In the genomic region with DNA sequence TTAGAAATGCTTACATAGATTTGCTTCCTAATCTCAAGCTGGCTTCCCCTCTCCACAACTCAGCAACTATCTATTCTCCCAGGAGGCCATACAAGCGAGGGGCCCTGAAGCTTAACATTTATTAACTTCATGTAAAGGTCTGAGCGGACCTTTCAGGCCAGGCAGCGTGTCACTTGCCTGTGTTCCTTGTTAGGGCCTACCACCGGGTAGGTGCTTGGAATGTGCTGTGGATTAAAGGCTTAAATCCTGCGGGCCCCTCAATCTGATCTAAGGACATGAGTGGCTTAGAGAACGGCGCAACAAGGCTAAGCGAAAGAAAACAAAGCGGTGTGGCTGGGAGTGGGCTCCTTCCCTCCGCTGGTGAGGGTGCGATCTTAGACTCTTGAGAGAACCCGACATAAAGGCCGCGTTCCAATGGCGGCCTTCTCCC, we compare ENCODE assay signal across 8 cellular contexts. TPM values are rescaled to one million over a fixed set of nuclear protein-coding genes. Genes with fewer than 3 reads are reported as not detected.
A peak's percentile ranks its signal among the peaks of the same experiment; 100 is the strongest.
DNase-seq lines count a peak whose midpoint lies in the region; ATAC-seq and TF ChIP-seq lines count a peak whose summit lies in the region.

No MANE protein-coding gene starts in this region.

- H3K9me3 ChIP-seq in T-helper 17 cell (ENCODE audit: control insufficient read depth, low read length, poor library complexity, severe bottlenecking) (no peaks in the 10 kb centered on the region), prostate gland (no peaks in the 10 kb centered on the region)

- 5% methylated on average over 15 of the region's 15 CpGs for WGBS in prostate gland

- H3K4me3 ChIP-seq in fibroblast of villous mesenchyme (ENCODE audit: low read depth, low read length) (peak overlapping the region; percentile 96), prostate gland (peak overlapping the region; percentile 94 to 95)

- H3K27me3 Mint-ChIP-seq in T-helper 17 cell, result no peaks in the 10 kb centered on the region

- H3K27me3 ChIP-seq in prostate gland (replicated peaks; ENCODE audit: insufficient read depth), result no peaks in the 10 kb centered on the region

- H3K4me1 ChIP-seq in prostate gland (replicated peaks), result peaks cover 3% of the 10 kb centered on the region

- peaks cover 39% of the 10 kb centered on the region for H3K4me1 Mint-ChIP-seq in T-helper 17 cell

- intact Hi-C loops in prostate gland (cut with DNase I), result loop anchor here (2.0 to 10.0 kb wide), 2 partner anchors 88 to 226 kb away; a partner anchor contains a TSS

- peak overlapping the region; percentile 95 for H3K4me3 Mint-ChIP-seq in T-helper 17 cell

- no peaks in the 10 kb centered on the region for H3K36me3 Mint-ChIP-seq in T-helper 17 cell (ENCODE audit: low read depth)

- H3K27ac ChIP-seq in prostate gland, result peak overlapping the region; percentile 100

- TF ChIP-seq CTCF in fibroblast of villous mesenchyme (IDR thresholded peaks at IDR 0.05; ENCODE audit: insufficient read depth, low read depth, low read length) (no peak), prostate gland (IDR thresholded peaks at IDR 0.05) (no peak)

- H3K36me3 ChIP-seq in prostate gland, result no peaks in the 10 kb centered on the region

- no peak for ATAC-seq in T-helper 17 cell
- ATAC-seq in GM21717 (IDR thresholded peaks at IDR 0.05; ENCODE audit: unreplicated experiment), result no peak
- no peak for ATAC-seq in HG02981 (IDR thresholded peaks at IDR 0.05; ENCODE audit: unreplicated experiment)

- no peak for TF ChIP-seq POLR2A in prostate gland (IDR thresholded peaks at IDR 0.05)

- peak; percentile 19 for DNase-seq in activated T-cell treated with anti-CD3 and anti-CD28 coated beads for 4 hours
- DNase-seq in activated T-cell treated with anti-CD3 and anti-CD28 coated beads, Interleukin-2, amount 50 U/mL, for 48 hours, result no peak
- DNase-seq in T-helper 17 cell, result no peak
- DNase-seq in fibroblast of villous mesenchyme (ENCODE audit: low read depth), result no peak
- DNase-seq in prostate gland (ENCODE audit: low spot score), result no peak
- DNase-seq in RKO (ENCODE audit: low spot score), result no peak

- H3K27ac Mint-ChIP-seq in T-helper 17 cell, result peak overlapping the region; percentile 100

RNA-seq across cellular contexts. Expression of a gene that starts 0.7 kb away (rescaled TPM):
- 10 to 100 TPM; 49.3 to 50.1 TPM for total RNA-seq in T-helper 17 cell
- 104 and 187 TPM in 2 replicates for total RNA-seq in fibroblast of villous mesenchyme
- total RNA-seq in prostate gland, result 10 to 100 TPM; 51.1 to 73.5 TPM

RNA-seq across cellular contexts. Expression of a gene that starts 24.8 kb away (rescaled TPM):
- total RNA-seq in T-helper 17 cell (10 to 100 TPM; 12.9 to 18.1 TPM), fibroblast of villous mesenchyme (11.0 and 25.5 TPM in 2 replicates), prostate gland (10 to 100 TPM in 1 of 2 donors, 1 to 10 TPM in 1; 7.8 to 10.5 TPM)
